In the genomic region with DNA sequence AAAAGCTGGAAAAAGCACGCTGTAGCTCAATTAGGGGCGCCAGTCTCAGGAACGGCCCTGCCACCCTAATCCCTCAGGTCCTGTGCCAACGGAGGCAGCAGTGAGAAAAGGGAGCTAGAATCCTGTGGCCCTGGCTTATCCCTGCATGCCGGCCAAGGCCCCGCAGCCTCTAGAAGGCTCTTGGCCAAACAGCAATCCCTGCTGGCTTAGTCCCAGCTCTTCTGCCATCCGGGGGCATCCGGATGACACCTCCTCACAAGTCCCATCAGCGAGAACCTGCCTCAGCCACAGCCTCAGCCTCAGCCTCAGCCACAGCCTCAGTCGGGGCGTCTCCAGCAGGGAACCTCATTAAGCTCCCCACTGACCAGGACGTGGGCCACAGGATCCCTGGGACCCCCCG, we compare ENCODE assay signal across 23 cellular contexts.
DNase-seq lines count a peak whose midpoint lies in the region; ATAC-seq and TF ChIP-seq lines count a peak whose summit lies in the region.
"Had no signal": no experiment of that assay in that cellular context is flagged by ENCODE, and none has a peak within 500 bp of the region (broad histone marks: within the 10 kb centered on the region; RNA-seq: fewer than 3 reads in every experiment).

No MANE protein-coding gene starts in this region.

- H3K4me1 Mint-ChIP-seq in nephron = peaks cover 70% of the 10 kb centered on the region
- H3K4me1 Mint-ChIP-seq in activated CD4-positive, alpha-beta T cell treated with anti-CD3 and anti-CD28 coated beads, Interleukin-2, amount 10 ng/mL, durations not matched to agents 24 days and 14 days = no peaks in the 10 kb centered on the region

- no peaks in the 10 kb centered on the region for H3K36me3 ChIP-seq in smooth muscle cell (ENCODE audit: low read depth)
- H3K36me3 ChIP-seq: BE2C, Peyer's patch, tibial artery had no signal

- peaks cover 38% of the 10 kb centered on the region for H3K4me1 ChIP-seq in smooth muscle cell (ENCODE audit: low read depth)
- H3K4me1 ChIP-seq: BE2C had no signal

- H3K4me3 ChIP-seq in coronary artery (no peak overlapping the region), smooth muscle cell (no peak overlapping the region)
- H3K4me3 ChIP-seq: GM23338, tibial artery had no signal

- H4K20me1 ChIP-seq in smooth muscle cell (ENCODE audit: low read depth) = peaks cover 96% of the 10 kb centered on the region

- ATAC-seq in GM19463 (IDR thresholded peaks at IDR 0.05; ENCODE audit: unreplicated experiment) = no peak
- ATAC-seq: naive thymus-derived CD8-positive, alpha-beta T cell; stimulated activated naive B cell treated with anti-CD40 and anti-IgM and Interleukin-4, amounts not matched to agents 10 μg/mL and 1 μg/mL and 100 μg/mL, for 72 hours had no signal

- in situ Hi-C loops in G401 (cut with HindIII; ENCODE audit: low sequenced_read_pairs) = no loop called here

- peak overlapping the region in 1 of 3 experiments; percentile 45 for H3K4me3 Mint-ChIP-seq in nephron
- no peak overlapping the region for H3K4me3 Mint-ChIP-seq in activated CD4-positive, alpha-beta T cell treated with anti-CD3 and anti-CD28 coated beads, Interleukin-2, amount 10 ng/mL, durations not matched to agents 24 days and 14 days
- H3K4me3 Mint-ChIP-seq: activated naive CD8-positive, alpha-beta T cell treated with anti-CD3 and anti-CD28 coated beads for 36 hours; GM23338; naive thymus-derived CD8-positive, alpha-beta T cell; stimulated activated naive B cell treated with anti-CD40 and anti-IgM and Interleukin-4, amounts not matched to agents 10 μg/mL and 1 μg/mL and 100 μg/mL, for 72 hours had no signal

- WGBS in smooth muscle cell (ENCODE audit: low lambda C conversion rate) = 78% methylated on average over 13 of the region's 13 CpGs

- H3K79me2 ChIP-seq in smooth muscle cell (ENCODE audit: low read depth) = peaks cover 80% of the 10 kb centered on the region

- intact Hi-C loops in activated CD4-positive, alpha-beta T cell treated with anti-CD3 and anti-CD28 coated beads, Interleukin-2, amount 10 ng/mL, durations not matched to agents 24 days and 14 days (cut with micrococcal nuclease) = no loop called here

- no peaks in the 10 kb centered on the region for H3K9me3 ChIP-seq in smooth muscle cell (replicated peaks; ENCODE audit: low read depth)
- H3K9me3 ChIP-seq: BE2C, Peyer's patch, tibial artery had no signal

- DNase-seq in G401 (ENCODE audit: low spot score) (peak; percentile 50), coronary artery (ENCODE audit: low spot score) (no peak), smooth muscle cell (lab: John Stamatoyannopoulos, UW; ENCODE audit: unreplicated experiment) (no peak), amniotic stem cell (lab: John Stamatoyannopoulos, UW) (no peak), NCI-H526 treated with DMSO at 0.1 percent for 48 hours (lab: John Stamatoyannopoulos, UW) (no peak)
- DNase-seq in activated CD4-positive, alpha-beta T cell treated with anti-CD3 and anti-CD28 coated beads, Interleukin-2, amount 10 ng/mL, durations not matched to agents 24 days and 14 days = no peak
- DNase-seq: activated CD8-positive, alpha-beta memory T cell treated with anti-CD3 and anti-CD28 coated beads, Interleukin-2, amount 50 U/mL, for 48 hours; activated naive CD8-positive, alpha-beta T cell treated with anti-CD3 and anti-CD28 coated beads for 36 hours; BE2C; COR-L47; DMS79 treated with DMSO at 0.1 percent for 48 hours; naive thymus-derived CD8-positive, alpha-beta T cell; NCI-H1417 treated with DMSO at 0.1 percent for 48 hours; Peyer's patch; posterior cingulate gyrus; stimulated activated CD4-positive, alpha-beta T cell treated with anti-CD3 and anti-CD28 coated beads, Interleukin-2, amount 100 ng/mL, for 48 hours; stimulated activated naive B cell treated with anti-CD40 and anti-IgM and Interleukin-4, amounts not matched to agents 10 μg/mL and 1 μg/mL and 100 μg/mL, for 72 hours; tibial artery had no signal

- peak overlapping the region; percentile 81 for H3K4me2 ChIP-seq in smooth muscle cell
- H3K4me2 ChIP-seq: GM23338 had no signal

- no peaks in the 10 kb centered on the region for H3K27me3 ChIP-seq in smooth muscle cell (ENCODE audit: low read depth)
- H3K27me3 ChIP-seq: BE2C, Peyer's patch, tibial artery had no signal

- H3F3A ChIP-seq in smooth muscle cell (ENCODE audit: low read depth) = peaks cover 24% of the 10 kb centered on the region

- no peak overlapping the region for H2AFZ ChIP-seq in smooth muscle cell (ENCODE audit: low read depth)
- H2AFZ ChIP-seq: GM23338 had no signal

- no peaks in the 10 kb centered on the region for H3K9me3 Mint-ChIP-seq in nephron
- H3K9me3 Mint-ChIP-seq in activated CD4-positive, alpha-beta T cell treated with anti-CD3 and anti-CD28 coated beads, Interleukin-2, amount 10 ng/mL, durations not matched to agents 24 days and 14 days = no peaks in the 10 kb centered on the region
- H3K9me3 Mint-ChIP-seq: activated naive CD8-positive, alpha-beta T cell treated with anti-CD3 and anti-CD28 coated beads for 36 hours; activated T-helper 2 cell treated with anti-CD3 and anti-CD28 coated beads, Interferon-gamma antibody, Interleukin-2, Interleukin-4, amounts not matched to agents 10 μg/mL and 5 μg/mL and 100 μg/mL, durations not matched to agents 14 hours and 24 hours and 36 hours; GM23338; naive thymus-derived CD8-positive, alpha-beta T cell; stimulated activated naive B cell treated with anti-CD40 and anti-IgM and Interleukin-4, amounts not matched to agents 10 μg/mL and 1 μg/mL and 100 μg/mL, for 72 hours had no signal

- peaks cover 4% of the 10 kb centered on the region for H3K27me3 Mint-ChIP-seq in nephron (ENCODE audit: low read depth)
- peaks cover 13% of the 10 kb centered on the region for H3K27me3 Mint-ChIP-seq in activated CD4-positive, alpha-beta T cell treated with anti-CD3 and anti-CD28 coated beads, Interleukin-2, amount 10 ng/mL, durations not matched to agents 24 days and 14 days

- H3K9ac ChIP-seq in smooth muscle cell (ENCODE audit: low read depth) = no peak overlapping the region

- peak overlapping the region; percentile 23 to 54 for H3K27ac ChIP-seq in coronary artery
- H3K27ac ChIP-seq in smooth muscle cell (ENCODE audit: low read depth) = peak overlapping the region; percentile 91
- H3K27ac ChIP-seq: VCaP had no signal

- H3K36me3 Mint-ChIP-seq in nephron (ENCODE audit: low read depth) = no peaks in the 10 kb centered on the region
- H3K36me3 Mint-ChIP-seq in activated CD4-positive, alpha-beta T cell treated with anti-CD3 and anti-CD28 coated beads, Interleukin-2, amount 10 ng/mL, durations not matched to agents 24 days and 14 days (ENCODE audit: low read depth) = no peaks in the 10 kb centered on the region
- H3K36me3 Mint-ChIP-seq: activated naive CD8-positive, alpha-beta T cell treated with anti-CD3 and anti-CD28 coated beads for 36 hours; naive thymus-derived CD8-positive, alpha-beta T cell; stimulated activated naive B cell treated with anti-CD40 and anti-IgM and Interleukin-4, amounts not matched to agents 10 μg/mL and 1 μg/mL and 100 μg/mL, for 72 hours had no signal

- H3K27ac Mint-ChIP-seq in nephron = peak overlapping the region; percentile 68 to 92 (median 78)
- no peak overlapping the region for H3K27ac Mint-ChIP-seq in activated CD4-positive, alpha-beta T cell treated with anti-CD3 and anti-CD28 coated beads, Interleukin-2, amount 10 ng/mL, durations not matched to agents 24 days and 14 days
- H3K27ac Mint-ChIP-seq: activated naive CD8-positive, alpha-beta T cell treated with anti-CD3 and anti-CD28 coated beads for 36 hours; activated T-helper 2 cell treated with anti-CD3 and anti-CD28 coated beads, Interferon-gamma antibody, Interleukin-2, Interleukin-4, amounts not matched to agents 10 μg/mL and 5 μg/mL and 100 μg/mL, durations not matched to agents 14 hours and 24 hours and 36 hours; GM23338; naive thymus-derived CD8-positive, alpha-beta T cell; stimulated activated naive B cell treated with anti-CD40 and anti-IgM and Interleukin-4, amounts not matched to agents 10 μg/mL and 1 μg/mL and 100 μg/mL, for 72 hours had no signal

- TF ChIP-seq CTCF in coronary artery (IDR thresholded peaks at IDR 0.05) = no peak
- no peak for TF ChIP-seq CTCF in nephron (IDR thresholded peaks at IDR 0.05; ENCODE audit: unreplicated experiment in 3 of 3)
- no peak for TF ChIP-seq CTCF in smooth muscle cell (IDR thresholded peaks at IDR 0.05; ENCODE audit: borderline replicate concordance, insufficient read depth, poor library complexity, severe bottlenecking)
